In genomic region chr5:103013933-103014552, GRCh38 we compare ENCODE assay signal across 25 cellular contexts.
A peak's percentile ranks its signal among the peaks of the same experiment; 100 is the strongest.
DNase-seq lines count a peak whose midpoint lies in the region; ATAC-seq, FAIRE-seq and TF ChIP-seq lines count a peak whose summit lies in the region.
"Had no signal": no experiment of that assay in that cellular context is flagged by ENCODE, and none has a peak within 500 bp of the region (broad histone marks: within the 10 kb centered on the region; RNA-seq: fewer than 3 reads in every experiment).

No MANE protein-coding gene starts in this region.

- DNase-seq in A549 (ENCODE audit: low read depth in 1 of 2, low spot score in 1 of 2): no peak
- peak; percentile 45 for DNase-seq in DMS79 treated with DMSO at 0.1 percent for 48 hours (lab: John Stamatoyannopoulos, UW)
- peak; percentile 14 for DNase-seq in NCI-H2196 treated with DMSO at 0.1 percent for 48 hours (lab: John Stamatoyannopoulos, UW; ENCODE audit: unreplicated experiment)
- DNase-seq in fibroblast of mammary gland (ENCODE audit: low read depth): peak; percentile 24
- DNase-seq in GM12892 (ENCODE audit: insufficient read length): no peak
- no peak for DNase-seq in activated CD8-positive, alpha-beta T cell treated with anti-CD3 and anti-CD28 coated beads, Interleukin-2, amount 10 ng/mL, durations not matched to agents 7 days and 5 days
- DNase-seq in thyroid gland: no peak
- DNase-seq: activated CD4-positive, alpha-beta T cell treated with anti-CD3 and anti-CD28 coated beads for 4 hours; activated CD8-positive, alpha-beta memory T cell treated with anti-CD3 and anti-CD28 coated beads, Interleukin-2, amount 10 ng/mL, durations not matched to agents 7 days and 5 days; CD4-positive, CD25-positive, alpha-beta regulatory T cell; cerebellar nuclear complex; DMS 273 treated with DMSO at 0.1 percent for 48 hours; kidney glomerular epithelial cell; mammary epithelial cell; NCI-H1436; NCI-H69; PC-9; SHP77; stimulated activated naive B cell treated with anti-CD40 and anti-IgM and Interleukin-4, amounts not matched to agents 10 μg/mL and 1 μg/mL and 100 μg/mL, for 72 hours; uterus had no signal

- no peak for TF ChIP-seq EP300 in A549 (IDR thresholded peaks at IDR 0.05)

- no peaks in the 10 kb centered on the region for H3K27me3 Mint-ChIP-seq in activated CD8-positive, alpha-beta T cell treated with anti-CD3 and anti-CD28 coated beads, Interleukin-2, amount 10 ng/mL, durations not matched to agents 7 days and 5 days (ENCODE audit: low read depth)
- H3K27me3 Mint-ChIP-seq: activated CD8-positive, alpha-beta memory T cell treated with anti-CD3 and anti-CD28 coated beads, Interleukin-2, amount 10 ng/mL, durations not matched to agents 7 days and 5 days; CD4-positive, CD25-positive, alpha-beta regulatory T cell; stimulated activated naive B cell treated with anti-CD40 and anti-IgM and Interleukin-4, amounts not matched to agents 10 μg/mL and 1 μg/mL and 100 μg/mL, for 72 hours had no signal

- ATAC-seq in A549 (no peak), HG03280 (IDR thresholded peaks at IDR 0.05; ENCODE audit: unreplicated experiment) (no peak)
- no peak for ATAC-seq in activated CD8-positive, alpha-beta T cell treated with anti-CD3 and anti-CD28 coated beads, Interleukin-2, amount 10 ng/mL, durations not matched to agents 7 days and 5 days
- ATAC-seq: activated CD8-positive, alpha-beta memory T cell treated with anti-CD3 and anti-CD28 coated beads, Interleukin-2, amount 10 ng/mL, durations not matched to agents 7 days and 5 days; activated naive CD4-positive, alpha-beta T cell treated with anti-CD3 and anti-CD28 coated beads, Interleukin-2, amount 50 U/mL, for 72 hours had no signal

- FAIRE-seq in A549 (lab: Jason Lieb, UNC) (no peak), GM12892 (lab: Jason Lieb, UNC) (no peak)
- FAIRE-seq: GM19239 had no signal

- no peak for TF ChIP-seq POLR2A in A549 (IDR thresholded peaks at IDR 0.05; ENCODE audit: low read length)
- TF ChIP-seq POLR2A in GM12892 (IDR thresholded peaks at IDR 0.05; ENCODE audit: low read depth, low read length): no peak
- no peak for TF ChIP-seq POLR2A in thyroid gland (IDR thresholded peaks at IDR 0.05)

- CTCF ChIA-PET in A549 (lab: Yijun Ruan, JAX): interaction anchor here (1.0 kb wide), 1 partner anchor 17 kb away, joined by 3 read pairs; no protein-coding TSS in a partner anchor
- CTCF ChIA-PET in activated CD8-positive, alpha-beta T cell treated with anti-CD3 and anti-CD28 coated beads, Interleukin-2, amount 10 ng/mL, durations not matched to agents 7 days and 5 days (lab: Charles Lee): no interaction called here

- H3K27me3 ChIP-seq in thyroid gland: no peaks in the 10 kb centered on the region
- H3K27me3 ChIP-seq: neutrophil, uterus had no signal

- 0% methylated on average over 1 of the region's 1 CpG for WGBS in A549 (ENCODE audit: missing lambda C conversion rate)
- 57 to 63% methylated on average over 1 of the region's 1 CpG for WGBS in thyroid gland, 2 donors

- H3K4me2 ChIP-seq in A549: 0 out of 3 replicates have a peak overlapping the region, but pooled peaks have one; percentile 12
- H3K4me2 ChIP-seq: PC-9, smooth muscle cell had no signal

- peaks cover 5% of the 10 kb centered on the region for H3K4me1 Mint-ChIP-seq in activated CD8-positive, alpha-beta T cell treated with anti-CD3 and anti-CD28 coated beads, Interleukin-2, amount 10 ng/mL, durations not matched to agents 7 days and 5 days (ENCODE audit: low read depth)
- H3K4me1 Mint-ChIP-seq: stimulated activated naive B cell treated with anti-CD40 and anti-IgM and Interleukin-4, amounts not matched to agents 10 μg/mL and 1 μg/mL and 100 μg/mL, for 72 hours had no signal

- intact Hi-C loops in thyroid gland (cut with DNase I): no loop called here

- H3K9me3 ChIP-seq in A549 (0 out of 3 replicates have a peak, but pooled peaks cover 4% of the 10 kb centered on the region), thyroid gland (no peaks in the 10 kb centered on the region)
- H3K9me3 ChIP-seq: neutrophil had no signal

- H3K4me3 Mint-ChIP-seq in activated CD8-positive, alpha-beta T cell treated with anti-CD3 and anti-CD28 coated beads, Interleukin-2, amount 10 ng/mL, durations not matched to agents 7 days and 5 days: no peak overlapping the region
- H3K4me3 Mint-ChIP-seq: activated CD8-positive, alpha-beta memory T cell treated with anti-CD3 and anti-CD28 coated beads, Interleukin-2, amount 10 ng/mL, durations not matched to agents 7 days and 5 days; CD4-positive, CD25-positive, alpha-beta regulatory T cell; stimulated activated naive B cell treated with anti-CD40 and anti-IgM and Interleukin-4, amounts not matched to agents 10 μg/mL and 1 μg/mL and 100 μg/mL, for 72 hours had no signal

- H3K27ac ChIP-seq in A549: no peak overlapping the region
- H3K27ac ChIP-seq in thyroid gland: no peak overlapping the region
- H3K27ac ChIP-seq: neutrophil, PC-9, uterus had no signal

- H3K36me3 Mint-ChIP-seq in activated CD8-positive, alpha-beta T cell treated with anti-CD3 and anti-CD28 coated beads, Interleukin-2, amount 10 ng/mL, durations not matched to agents 7 days and 5 days (ENCODE audit: low read depth): peaks cover 16% of the 10 kb centered on the region

- no peak overlapping the region for H3K27ac Mint-ChIP-seq in activated CD8-positive, alpha-beta T cell treated with anti-CD3 and anti-CD28 coated beads, Interleukin-2, amount 10 ng/mL, durations not matched to agents 7 days and 5 days
- H3K27ac Mint-ChIP-seq: activated CD8-positive, alpha-beta memory T cell treated with anti-CD3 and anti-CD28 coated beads, Interleukin-2, amount 10 ng/mL, durations not matched to agents 7 days and 5 days; activated naive CD4-positive, alpha-beta T cell treated with anti-CD3 and anti-CD28 coated beads, Interleukin-2, amount 50 U/mL, for 72 hours; CD4-positive, CD25-positive, alpha-beta regulatory T cell; stimulated activated naive B cell treated with anti-CD40 and anti-IgM and Interleukin-4, amounts not matched to agents 10 μg/mL and 1 μg/mL and 100 μg/mL, for 72 hours had no signal

- TF ChIP-seq RAD21 in A549 (conservative IDR thresholded peaks at IDR 0.05 in 1 of 2, IDR thresholded peaks at IDR 0.05 in 1 of 2): no peak

- TF ChIP-seq CTCF in A549 (IDR thresholded peaks at IDR 0.05) (no peak), fibroblast of mammary gland (conservative IDR thresholded peaks at IDR 0.05; ENCODE audit: control insufficient read depth, insufficient read depth, low read depth, low read length) (no peak), thyroid gland (IDR thresholded peaks at IDR 0.05) (no peak)

- POLR2A ChIA-PET in A549 (lab: Yijun Ruan, JAX): no interaction called here
- POLR2A ChIA-PET in activated CD8-positive, alpha-beta T cell treated with anti-CD3 and anti-CD28 coated beads, Interleukin-2, amount 10 ng/mL, durations not matched to agents 7 days and 5 days (lab: Charles Lee): interaction anchor here (0.5 kb wide), 1 partner anchor 671 kb away, joined by 3 read pairs; no protein-coding TSS in a partner anchor

- no peaks in the 10 kb centered on the region for H3K9me3 Mint-ChIP-seq in activated CD8-positive, alpha-beta T cell treated with anti-CD3 and anti-CD28 coated beads, Interleukin-2, amount 10 ng/mL, durations not matched to agents 7 days and 5 days (ENCODE audit: insufficient read depth)
- H3K9me3 Mint-ChIP-seq: activated naive CD4-positive, alpha-beta T cell treated with anti-CD3 and anti-CD28 coated beads, Interleukin-2, amount 50 U/mL, for 72 hours had no signal

- H3K36me3 ChIP-seq in thyroid gland: no peaks in the 10 kb centered on the region
- H3K36me3 ChIP-seq: uterus had no signal

- H3K4me1 ChIP-seq in A549 (no peaks in the 10 kb centered on the region), thyroid gland (peaks cover 4 to 5% of the 10 kb centered on the region in 2 donors)
- H3K4me1 ChIP-seq: uterus had no signal

- no peak overlapping the region for H3K4me3 ChIP-seq in A549
- no peak overlapping the region for H3K4me3 ChIP-seq in fibroblast of mammary gland (ENCODE audit: control insufficient read depth, low read depth, low read length)
- no peak overlapping the region for H3K4me3 ChIP-seq in thyroid gland (replicated peaks in 1 of 3)
- H3K4me3 ChIP-seq: PC-9, smooth muscle cell, uterus had no signal

TF ChIP-seq in A549, 52 proteins besides CTCF, POLR2A, EP300 and RAD21 (continues in another document):
- TF ChIP-seq ATOH8 (CRISPR knock-in tag; IDR thresholded peaks at IDR 0.05; ENCODE audit: low read depth): no peak
- TF ChIP-seq HOXB13 (CRISPR knock-in tag; IDR thresholded peaks at IDR 0.05; ENCODE audit: low read depth): no peak
- TF ChIP-seq, protein P1, sequence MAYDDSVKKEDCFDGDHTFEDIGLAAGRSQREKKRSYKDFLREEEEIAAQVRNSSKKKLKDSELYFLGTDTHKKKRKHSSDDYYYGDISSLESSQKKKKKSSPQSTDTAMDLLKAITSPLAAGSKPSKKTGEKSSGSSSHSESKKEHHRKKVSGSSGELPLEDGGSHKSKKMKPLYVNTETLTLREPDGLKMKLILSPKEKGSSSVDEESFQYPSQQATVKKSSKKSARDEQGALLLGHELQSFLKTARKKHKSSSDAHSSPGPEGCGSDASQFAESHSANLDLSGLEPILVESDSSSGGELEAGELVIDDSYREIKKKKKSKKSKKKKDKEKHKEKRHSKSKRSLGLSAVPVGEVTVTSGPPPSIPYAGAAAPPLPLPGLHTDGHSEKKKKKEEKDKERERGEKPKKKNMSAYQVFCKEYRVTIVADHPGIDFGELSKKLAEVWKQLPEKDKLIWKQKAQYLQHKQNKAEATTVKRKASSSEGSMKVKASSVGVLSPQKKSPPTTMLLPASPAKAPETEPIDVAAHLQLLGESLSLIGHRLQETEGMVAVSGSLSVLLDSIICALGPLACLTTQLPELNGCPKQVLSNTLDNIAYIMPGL (CRISPR knock-in tag; IDR thresholded peaks at IDR 0.05; ENCODE audit: borderline replicate concordance): no peak
- TF ChIP-seq HES2 (IDR thresholded peaks at IDR 0.05): no peak
- TF ChIP-seq EHMT2 (IDR thresholded peaks at IDR 0.05; ENCODE audit: low read depth): no peak
- TF ChIP-seq KDM1A (IDR thresholded peaks at IDR 0.05; ENCODE audit: low read depth): no peak
- no peak for TF ChIP-seq FOXS1 (CRISPR knock-in tag; IDR thresholded peaks at IDR 0.05)
- TF ChIP-seq HDAC2 (IDR thresholded peaks at IDR 0.05): no peak
- TF ChIP-seq NR3C1 (IDR thresholded peaks at IDR 0.05): no peak
- TF ChIP-seq BHLHE40 (IDR thresholded peaks at IDR 0.05; ENCODE audit: low read depth, low read length): no peak
- TF ChIP-seq HEYL (CRISPR knock-in tag; IDR thresholded peaks at IDR 0.05): no peak

Comparison
In these comparisons a context has a peak if more than half of its experiments do, and no peak if none do; other contexts are left out.
1. DNase-seq: peak in DMS79 treated with DMSO at 0.1 percent for 48 hours (single experiment), NCI-H2196 treated with DMSO at 0.1 percent for 48 hours (single experiment) and fibroblast of mammary gland (single experiment); none in A549 (0 of 2), GM12892 (single experiment), activated CD8-positive, alpha-beta T cell treated with anti-CD3 and anti-CD28 coated beads, Interleukin-2, amount 10 ng/mL, durations not matched to agents 7 days and 5 days (single experiment) and thyroid gland (0 of 2).